ENCODE assay signal across 1 cellular context in the genomic region with DNA sequence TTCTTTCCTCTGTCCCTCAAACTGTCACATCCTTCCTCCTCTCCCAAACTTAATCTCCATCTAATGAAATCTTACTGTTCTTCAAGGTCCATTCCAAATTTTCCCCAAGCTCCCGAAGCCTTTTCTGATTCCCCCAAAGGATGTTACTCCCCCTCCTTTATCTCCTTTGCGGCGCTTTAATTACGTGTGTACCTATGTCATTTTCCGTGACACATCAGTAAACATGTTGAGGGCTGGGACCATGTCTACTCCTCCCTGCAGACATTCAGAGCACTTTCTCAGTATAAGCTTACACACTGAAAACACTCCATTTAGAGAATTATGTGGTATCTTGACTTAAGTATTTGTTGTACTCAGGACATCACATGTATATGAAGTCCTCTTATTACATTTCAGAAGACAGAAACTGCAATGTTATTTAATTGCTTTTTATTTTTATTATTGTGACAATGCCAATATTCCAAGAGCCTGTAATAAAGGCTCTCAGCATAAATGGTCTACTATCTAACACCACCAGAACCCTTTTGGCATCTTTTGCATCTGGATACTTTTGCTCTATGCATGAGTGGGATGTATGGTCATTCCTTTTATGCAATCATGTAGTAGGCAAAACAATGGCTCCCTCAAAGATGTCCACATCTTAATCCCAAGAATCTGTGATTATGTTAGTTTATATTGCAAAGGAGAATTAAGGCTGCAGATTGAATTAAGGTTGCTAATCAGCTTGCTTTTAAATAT.
TF ChIP-seq lines count a peak whose summit lies in the region.

No MANE protein-coding gene starts in this region.

TF ChIP-seq in K562, 482 proteins besides CTCF, POLR2A, EP300 and RAD21:
- TF ChIP-seq, protein P1, sequence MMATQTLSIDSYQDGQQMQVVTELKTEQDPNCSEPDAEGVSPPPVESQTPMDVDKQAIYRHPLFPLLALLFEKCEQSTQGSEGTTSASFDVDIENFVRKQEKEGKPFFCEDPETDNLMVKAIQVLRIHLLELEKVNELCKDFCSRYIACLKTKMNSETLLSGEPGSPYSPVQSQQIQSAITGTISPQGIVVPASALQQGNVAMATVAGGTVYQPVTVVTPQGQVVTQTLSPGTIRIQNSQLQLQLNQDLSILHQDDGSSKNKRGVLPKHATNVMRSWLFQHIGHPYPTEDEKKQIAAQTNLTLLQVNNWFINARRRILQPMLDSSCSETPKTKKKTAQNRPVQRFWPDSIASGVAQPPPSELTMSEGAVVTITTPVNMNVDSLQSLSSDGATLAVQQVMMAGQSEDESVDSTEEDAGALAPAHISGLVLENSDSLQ (IDR thresholded peaks at IDR 0.05): 0 out of 2 replicates have a peak, but pooled peaks have one; percentile 5
- TF ChIP-seq MTA1 (IDR thresholded peaks at IDR 0.05; ENCODE audit: borderline replicate concordance) (0 out of 2 replicates have a peak, but pooled peaks have one; percentile 33), ARNT (IDR thresholded peaks at IDR 0.05) (0 out of 4 replicates have a peak, but pooled peaks of 1 of the 2 experiments have one; percentile 25), NBN (IDR thresholded peaks at IDR 0.05; ENCODE audit: low read depth) (0 out of 2 replicates have a peak, but pooled peaks have one; percentile 15), ZNF175 (CRISPR knock-in tag; IDR thresholded peaks at IDR 0.05; ENCODE audit: low read depth) (0 out of 2 replicates have a peak, but pooled peaks have one; percentile 54), BACH1 (tag; IDR thresholded peaks at IDR 0.05) (0 out of 2 replicates have a peak, but pooled peaks have one; percentile 37), RNF2 (IDR thresholded peaks at IDR 0.05) (no peak), CEBPB (tag; IDR thresholded peaks at IDR 0.05) (0 out of 2 replicates have a peak, but pooled peaks have one; percentile 18), CREM (IDR thresholded peaks at IDR 0.05; ENCODE audit: low read depth) (peak; percentile 69), RBM34 (IDR thresholded peaks at IDR 0.05; ENCODE audit: borderline replicate concordance, insufficient read depth, low read length) (no peak), GATAD2B (IDR thresholded peaks at IDR 0.05; ENCODE audit: borderline replicate concordance) (peak; percentile 67; the same call in 1 of the 2 replicates), SIN3B (IDR thresholded peaks at IDR 0.05; ENCODE audit: low read depth) (peak; percentile 14; the same call in 1 of the 2 replicates), SMAD4 (CRISPR knock-in tag; conservative IDR thresholded peaks at IDR 0.05) (no peak), ZNF75A (CRISPR knock-in tag; IDR thresholded peaks at IDR 0.05) (peak; percentile 40; the same call in 1 of the 2 replicates), NCOA2 (IDR thresholded peaks at IDR 0.05; ENCODE audit: partially characterized antibody in 2 of 2) (no peak), CREB1 (IDR thresholded peaks at IDR 0.05) (peak; percentile 64), CREB1 (CRISPR knock-in tag; IDR thresholded peaks at IDR 0.05) (no peak), SP1 (CRISPR knock-in tag; IDR thresholded peaks at IDR 0.05) (peak; percentile 58; the same call in 1 of the 2 replicates), SRSF7 (optimal IDR thresholded peaks at IDR 0.05; ENCODE audit: low read depth, low read length) (no peak), CBFA2T2 (conservative IDR thresholded peaks at IDR 0.05) (no peak), FOXA3 (CRISPR knock-in tag; conservative IDR thresholded peaks at IDR 0.05 in 1 of 2, IDR thresholded peaks at IDR 0.05 in 1 of 2) (0 out of 4 replicates have a peak, but pooled peaks of 1 of the 2 experiments have one; percentile 12), EZH2 (IDR thresholded peaks at IDR 0.05; ENCODE audit: borderline replicate concordance, low read depth, low read length) (no peak), ILF3 (IDR thresholded peaks at IDR 0.05; ENCODE audit: borderline replicate concordance) (peak; percentile 71; the same call in 1 of the 2 replicates), ETV1 (tag; conservative IDR thresholded peaks at IDR 0.05; ENCODE audit: low read depth) (0 out of 2 replicates have a peak, but pooled peaks have one; percentile 10), KDM4B (IDR thresholded peaks at IDR 0.05; ENCODE audit: borderline replicate concordance in 2 of 2, low read depth in 1 of 2) (no peak), FOXM1 (IDR thresholded peaks at IDR 0.05; ENCODE audit: low read depth) (no peak), FOXM1 (CRISPR knock-in tag; IDR thresholded peaks at IDR 0.05; ENCODE audit: low read depth) (0 out of 2 replicates have a peak, but pooled peaks have one; percentile 17), ATF1 (CRISPR knock-in tag; IDR thresholded peaks at IDR 0.05) (no peak), ATF1 (tag; IDR thresholded peaks at IDR 0.05) (peak; percentile 60), FOXK2 (conservative IDR thresholded peaks at IDR 0.05 in 1 of 2, IDR thresholded peaks at IDR 0.05 in 1 of 2; ENCODE audit: low read depth in 2 of 2) (peak in 1 of 2 experiments; percentile 22; a peak in 1 of 4 replicates), ZNF146 (CRISPR knock-in tag; IDR thresholded peaks at IDR 0.05; ENCODE audit: unreplicated experiment) (no peak), ZNF584 (CRISPR knock-in tag; IDR thresholded peaks at IDR 0.05; ENCODE audit: low read depth) (peak; percentile 35; the same call in 1 of the 2 replicates)
- TF ChIP-seq, protein P2, sequence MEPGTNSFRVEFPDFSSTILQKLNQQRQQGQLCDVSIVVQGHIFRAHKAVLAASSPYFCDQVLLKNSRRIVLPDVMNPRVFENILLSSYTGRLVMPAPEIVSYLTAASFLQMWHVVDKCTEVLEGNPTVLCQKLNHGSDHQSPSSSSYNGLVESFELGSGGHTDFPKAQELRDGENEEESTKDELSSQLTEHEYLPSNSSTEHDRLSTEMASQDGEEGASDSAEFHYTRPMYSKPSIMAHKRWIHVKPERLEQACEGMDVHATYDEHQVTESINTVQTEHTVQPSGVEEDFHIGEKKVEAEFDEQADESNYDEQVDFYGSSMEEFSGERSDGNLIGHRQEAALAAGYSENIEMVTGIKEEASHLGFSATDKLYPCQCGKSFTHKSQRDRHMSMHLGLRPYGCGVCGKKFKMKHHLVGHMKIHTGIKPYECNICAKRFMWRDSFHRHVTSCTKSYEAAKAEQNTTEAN (CRISPR knock-in tag; IDR thresholded peaks at IDR 0.05): 0 out of 2 replicates have a peak, but pooled peaks have one; percentile 49
- TF ChIP-seq, protein P3, sequence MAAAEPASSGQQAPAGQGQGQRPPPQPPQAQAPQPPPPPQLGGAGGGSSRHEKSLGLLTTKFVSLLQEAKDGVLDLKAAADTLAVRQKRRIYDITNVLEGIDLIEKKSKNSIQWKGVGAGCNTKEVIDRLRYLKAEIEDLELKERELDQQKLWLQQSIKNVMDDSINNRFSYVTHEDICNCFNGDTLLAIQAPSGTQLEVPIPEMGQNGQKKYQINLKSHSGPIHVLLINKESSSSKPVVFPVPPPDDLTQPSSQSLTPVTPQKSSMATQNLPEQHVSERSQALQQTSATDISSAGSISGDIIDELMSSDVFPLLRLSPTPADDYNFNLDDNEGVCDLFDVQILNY (CRISPR knock-in tag; IDR thresholded peaks at IDR 0.05): 0 out of 2 replicates have a peak, but pooled peaks have one; percentile 23
- TF ChIP-seq, protein P4, sequence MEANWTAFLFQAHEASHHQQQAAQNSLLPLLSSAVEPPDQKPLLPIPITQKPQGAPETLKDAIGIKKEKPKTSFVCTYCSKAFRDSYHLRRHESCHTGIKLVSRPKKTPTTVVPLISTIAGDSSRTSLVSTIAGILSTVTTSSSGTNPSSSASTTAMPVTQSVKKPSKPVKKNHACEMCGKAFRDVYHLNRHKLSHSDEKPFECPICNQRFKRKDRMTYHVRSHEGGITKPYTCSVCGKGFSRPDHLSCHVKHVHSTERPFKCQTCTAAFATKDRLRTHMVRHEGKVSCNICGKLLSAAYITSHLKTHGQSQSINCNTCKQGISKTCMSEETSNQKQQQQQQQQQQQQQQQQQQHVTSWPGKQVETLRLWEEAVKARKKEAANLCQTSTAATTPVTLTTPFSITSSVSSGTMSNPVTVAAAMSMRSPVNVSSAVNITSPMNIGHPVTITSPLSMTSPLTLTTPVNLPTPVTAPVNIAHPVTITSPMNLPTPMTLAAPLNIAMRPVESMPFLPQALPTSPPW (CRISPR knock-in tag; IDR thresholded peaks at IDR 0.05): peak; percentile 63
- TF ChIP-seq, protein P5, sequence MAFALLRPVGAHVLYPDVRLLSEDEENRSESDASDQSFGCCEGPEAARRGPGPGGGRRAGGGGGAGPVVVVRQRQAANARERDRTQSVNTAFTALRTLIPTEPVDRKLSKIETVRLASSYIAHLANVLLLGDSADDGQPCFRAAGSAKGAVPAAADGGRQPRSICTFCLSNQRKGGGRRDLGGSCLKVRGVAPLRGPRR (CRISPR knock-in tag; IDR thresholded peaks at IDR 0.05): no peak
- TF ChIP-seq, protein P6, sequence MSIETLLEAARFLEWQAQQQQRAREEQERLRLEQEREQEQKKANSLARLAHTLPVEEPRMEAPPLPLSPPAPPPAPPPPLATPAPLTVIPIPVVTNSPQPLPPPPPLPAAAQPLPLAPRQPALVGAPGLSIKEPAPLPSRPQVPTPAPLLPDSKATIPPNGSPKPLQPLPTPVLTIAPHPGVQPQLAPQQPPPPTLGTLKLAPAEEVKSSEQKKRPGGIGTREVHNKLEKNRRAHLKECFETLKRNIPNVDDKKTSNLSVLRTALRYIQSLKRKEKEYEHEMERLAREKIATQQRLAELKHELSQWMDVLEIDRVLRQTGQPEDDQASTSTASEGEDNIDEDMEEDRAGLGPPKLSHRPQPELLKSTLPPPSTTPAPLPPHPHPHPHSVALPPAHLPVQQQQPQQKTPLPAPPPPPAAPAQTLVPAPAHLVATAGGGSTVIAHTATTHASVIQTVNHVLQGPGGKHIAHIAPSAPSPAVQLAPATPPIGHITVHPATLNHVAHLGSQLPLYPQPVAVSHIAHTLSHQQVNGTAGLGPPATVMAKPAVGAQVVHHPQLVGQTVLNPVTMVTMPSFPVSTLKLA (conservative IDR thresholded peaks at IDR 0.05): peak in 1 of 2 experiments; percentile 40; a peak in 1 of 4 replicates
- TF ChIP-seq, protein P7, sequence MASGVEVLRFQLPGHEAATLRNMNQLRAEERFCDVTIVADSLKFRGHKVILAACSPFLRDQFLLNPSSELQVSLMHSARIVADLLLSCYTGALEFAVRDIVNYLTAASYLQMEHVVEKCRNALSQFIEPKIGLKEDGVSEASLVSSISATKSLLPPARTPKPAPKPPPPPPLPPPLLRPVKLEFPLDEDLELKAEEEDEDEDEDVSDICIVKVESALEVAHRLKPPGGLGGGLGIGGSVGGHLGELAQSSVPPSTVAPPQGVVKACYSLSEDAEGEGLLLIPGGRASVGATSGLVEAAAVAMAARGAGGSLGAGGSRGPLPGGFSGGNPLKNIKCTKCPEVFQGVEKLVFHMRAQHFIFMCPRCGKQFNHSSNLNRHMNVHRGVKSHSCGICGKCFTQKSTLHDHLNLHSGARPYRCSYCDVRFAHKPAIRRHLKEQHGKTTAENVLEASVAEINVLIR (CRISPR knock-in tag; IDR thresholded peaks at IDR 0.05): peak; percentile 28; the same call in 1 of the 2 replicates
- TF ChIP-seq, protein P8, sequence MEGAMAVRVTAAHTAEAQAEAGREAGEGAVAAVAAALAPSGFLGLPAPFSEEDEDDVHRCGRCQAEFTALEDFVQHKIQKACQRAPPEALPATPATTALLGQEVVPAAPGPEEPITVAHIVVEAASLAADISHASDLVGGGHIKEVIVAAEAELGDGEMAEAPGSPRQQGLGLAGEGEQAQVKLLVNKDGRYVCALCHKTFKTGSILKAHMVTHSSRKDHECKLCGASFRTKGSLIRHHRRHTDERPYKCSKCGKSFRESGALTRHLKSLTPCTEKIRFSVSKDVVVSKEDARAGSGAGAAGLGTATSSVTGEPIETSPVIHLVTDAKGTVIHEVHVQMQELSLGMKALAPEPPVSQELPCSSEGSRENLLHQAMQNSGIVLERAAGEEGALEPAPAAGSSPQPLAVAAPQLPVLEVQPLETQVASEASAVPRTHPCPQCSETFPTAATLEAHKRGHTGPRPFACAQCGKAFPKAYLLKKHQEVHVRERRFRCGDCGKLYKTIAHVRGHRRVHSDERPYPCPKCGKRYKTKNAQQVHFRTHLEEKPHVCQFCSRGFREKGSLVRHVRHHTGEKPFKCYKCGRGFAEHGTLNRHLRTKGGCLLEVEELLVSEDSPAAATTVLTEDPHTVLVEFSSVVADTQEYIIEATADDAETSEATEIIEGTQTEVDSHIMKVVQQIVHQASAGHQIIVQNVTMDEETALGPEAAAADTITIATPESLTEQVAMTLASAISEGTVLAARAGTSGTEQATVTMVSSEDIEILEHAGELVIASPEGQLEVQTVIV (CRISPR knock-in tag; IDR thresholded peaks at IDR 0.05; ENCODE audit: borderline replicate concordance): 0 out of 2 replicates have a peak, but pooled peaks have one; percentile 48
